Comparison of ENCODE assay signal across 27 cellular contexts in genomic region chr7:134637441-134637840, GRCh38.
"Had no signal": no experiment of that assay in that cellular context is flagged by ENCODE, and none has a peak within 500 bp of the region (broad histone marks: within the 10 kb centered on the region; RNA-seq: fewer than 3 reads in every experiment).

No MANE protein-coding gene starts in this region.

- H3K4me3 Mint-ChIP-seq: activated B cell treated with CpG ODN at 0.5 μM for 24 hours; activated naive CD8-positive, alpha-beta T cell treated with anti-CD3 and anti-CD28 coated beads, Interleukin-2, amount 10 ng/mL, durations not matched to agents 7 days and 5 days; activated T-helper 1 cell treated with anti-CD3 and anti-CD28 coated beads, Interleukin-12 subunit alpha, Interleukin-12 subunit beta, Interleukin-2, Interleukin-4 antibody, amounts not matched to agents 30 ng/mL and 10 ng/mL and 1 ng/mL, durations not matched to agents 14 hours and 24 hours and 36 hours; effector memory CD8-positive, alpha-beta T cell; immature natural killer cell; natural killer cell treated with Interleukin-12 subunit alpha and Interleukin-12 subunit beta and Interleukin-15 and Interleukin-18, amount 100 ng/mL, for 72 hours; type B pancreatic cell had no signal

- H3K36me3 ChIP-seq: brain microvascular endothelial cell, heart left ventricle, left lung, lower lobe of right lung, spleen, uterus had no signal

- H3K27me3 Mint-ChIP-seq: activated naive CD8-positive, alpha-beta T cell treated with anti-CD3 and anti-CD28 coated beads, Interleukin-2, amount 10 ng/mL, durations not matched to agents 7 days and 5 days; effector memory CD8-positive, alpha-beta T cell; natural killer cell treated with Interleukin-12 subunit alpha and Interleukin-12 subunit beta and Interleukin-15 and Interleukin-18, amount 100 ng/mL, for 72 hours had no signal

- H3K4me1 ChIP-seq: uterus had no signal

- H3K9me3 Mint-ChIP-seq: activated naive CD8-positive, alpha-beta T cell treated with anti-CD3 and anti-CD28 coated beads, Interleukin-2, amount 10 ng/mL, durations not matched to agents 7 days and 5 days; effector memory CD8-positive, alpha-beta T cell; immature natural killer cell; type B pancreatic cell had no signal

- H3K4me3 ChIP-seq: heart left ventricle, left lung, lower lobe of right lung, spleen, testis, uterus had no signal

- H3K9me3 ChIP-seq: heart left ventricle, left lung, lower lobe of right lung, testis, uterus had no signal

- DNase-seq: activated B cell treated with CpG ODN at 0.5 μM for 24 hours; activated CD4-positive, alpha-beta T cell treated with anti-CD3 and anti-CD28 coated beads for 4 hours; activated gamma-delta T cell; activated naive CD8-positive, alpha-beta T cell treated with anti-CD3 and anti-CD28 coated beads, Interleukin-2, amount 10 ng/mL, durations not matched to agents 7 days and 5 days; activated T-cell treated with anti-CD3 and anti-CD28 coated beads for 4 hours; amniotic stem cell; brain microvascular endothelial cell; caudate nucleus; cortex of kidney; effector memory CD8-positive, alpha-beta T cell; foreskin fibroblast; heart left ventricle; hypothalamus; immature natural killer cell; kidney glomerular epithelial cell; left lung; lower lobe of right lung; mesendoderm; posterior cingulate gyrus; spleen; stimulated activated naive CD8-positive, alpha-beta T cell treated with anti-CD3 and anti-CD28 coated beads, Interleukin-15, Interleukin-2, amounts not matched to agents 100 U/mL and 50 U/mL, for 24 hours; testis; uterus had no signal

- H3K27me3 ChIP-seq: brain microvascular endothelial cell, heart left ventricle, left lung, spleen, testis, uterus had no signal

- H3K36me3 Mint-ChIP-seq: activated naive CD8-positive, alpha-beta T cell treated with anti-CD3 and anti-CD28 coated beads, Interleukin-2, amount 10 ng/mL, durations not matched to agents 7 days and 5 days; type B pancreatic cell had no signal

- H3K27ac ChIP-seq: brain microvascular endothelial cell, heart left ventricle, left lung, lower lobe of right lung, testis, uterus had no signal

- ATAC-seq: effector memory CD8-positive, alpha-beta T cell; natural killer cell treated with Interleukin-12 subunit alpha and Interleukin-12 subunit beta and Interleukin-15 and Interleukin-18, amount 100 ng/mL, for 72 hours; SK-N-SH treated with all-trans-retinoic acid at 6 μM for 48 hours had no signal

- H3K27ac Mint-ChIP-seq: activated B cell treated with CpG ODN at 0.5 μM for 24 hours; activated naive CD8-positive, alpha-beta T cell treated with anti-CD3 and anti-CD28 coated beads, Interleukin-2, amount 10 ng/mL, durations not matched to agents 7 days and 5 days; type B pancreatic cell had no signal
